1 cellular context compared by ENCODE assay signal in genomic region chr2:60764736-60765534, GRCh38.
TF ChIP-seq lines count a peak whose summit lies in the region.

No MANE protein-coding gene starts in this region.

TF ChIP-seq in K562, 482 proteins besides CTCF, POLR2A, EP300 and RAD21 (continued from another document):
- TF ChIP-seq MXD1 (CRISPR knock-in tag; IDR thresholded peaks at IDR 0.05; ENCODE audit: borderline replicate concordance, poor library complexity, severe bottlenecking) (no peak), MNT (conservative IDR thresholded peaks at IDR 0.05) (no peak), ZBTB1 (CRISPR knock-in tag; IDR thresholded peaks at IDR 0.05; ENCODE audit: borderline replicate concordance, low read depth) (no peak), ZNF384 (IDR thresholded peaks at IDR 0.05; ENCODE audit: low read depth, low read length) (peak; percentile 56)
TF ChIP-seq in K562: peak in this region for 2.
